1 cellular context compared by ENCODE assay signal in genomic region chr18:9321017-9321452, GRCh38.
TF ChIP-seq lines count a peak whose summit lies in the region.

No MANE protein-coding gene starts in this region.

TF ChIP-seq in K562, 482 proteins besides CTCF, POLR2A, EP300 and RAD21 (continued from another document and continues in another):
- TF ChIP-seq ELK1 (CRISPR knock-in tag; IDR thresholded peaks at IDR 0.05) (no peak), SAP30 (IDR thresholded peaks at IDR 0.05; ENCODE audit: borderline replicate concordance, insufficient read depth, low read depth, low read length, poor library complexity, severe bottlenecking) (no peak), DIDO1 (tag; IDR thresholded peaks at IDR 0.05; ENCODE audit: low read depth) (0 out of 2 replicates have a peak, but pooled peaks have one; percentile 37), ZNF668 (CRISPR knock-in tag; IDR thresholded peaks at IDR 0.05) (0 out of 2 replicates have a peak, but pooled peaks have one; percentile 49), ZKSCAN1 (IDR thresholded peaks at IDR 0.05; ENCODE audit: low read depth, low read length) (no peak), HINFP (tag; conservative IDR thresholded peaks at IDR 0.05; ENCODE audit: low read depth) (no peak), ZNF780A (CRISPR knock-in tag; IDR thresholded peaks at IDR 0.05) (no peak), AFF4 (CRISPR knock-in tag; IDR thresholded peaks at IDR 0.05) (peak; percentile 45; the same call in 1 of the 2 replicates), FOXP4 (CRISPR knock-in tag; IDR thresholded peaks at IDR 0.05; ENCODE audit: borderline replicate concordance) (no peak), SMARCC2 (IDR thresholded peaks at IDR 0.05; ENCODE audit: low read depth) (no peak), RHOXF2B (CRISPR knock-in tag; conservative IDR thresholded peaks at IDR 0.05) (no peak), ZNF511 (CRISPR knock-in tag; IDR thresholded peaks at IDR 0.05) (peak; percentile 71; the same call in 1 of the 2 replicates), HOMEZ (CRISPR knock-in tag; IDR thresholded peaks at IDR 0.05) (no peak), TAL1 (IDR thresholded peaks at IDR 0.05) (peak; percentile 58), ZBTB43 (CRISPR knock-in tag; IDR thresholded peaks at IDR 0.05) (peak; percentile 49; the same call in 1 of the 2 replicates), NR2C2 (CRISPR knock-in tag; IDR thresholded peaks at IDR 0.05) (no peak), NR2C2 (tag; IDR thresholded peaks at IDR 0.05) (no peak), ASH1L (IDR thresholded peaks at IDR 0.05; ENCODE audit: borderline replicate concordance, low read depth, partially characterized antibody) (peak; percentile 59), TCF15 (CRISPR knock-in tag; IDR thresholded peaks at IDR 0.05) (no peak), ZNF589 (CRISPR knock-in tag; IDR thresholded peaks at IDR 0.05; ENCODE audit: low read depth) (peak; percentile 98), ZSCAN29 (IDR thresholded peaks at IDR 0.05) (no peak), TAF15 (IDR thresholded peaks at IDR 0.05; ENCODE audit: low read depth, low read length) (no peak), TEAD1 (CRISPR knock-in tag; IDR thresholded peaks at IDR 0.05) (peak; percentile 70 to 78; a peak in 3 of 4 replicates), NR2C1 (IDR thresholded peaks at IDR 0.05) (no peak), NR2C1 (tag; IDR thresholded peaks at IDR 0.05) (0 out of 2 replicates have a peak, but pooled peaks have one; percentile 52), TRIM24 (IDR thresholded peaks at IDR 0.05) (peak; percentile 85 to 90), ZNF224 (CRISPR knock-in tag; IDR thresholded peaks at IDR 0.05) (no peak), ZNF253 (CRISPR knock-in tag; conservative IDR thresholded peaks at IDR 0.05) (no peak), SNAPC5 (CRISPR knock-in tag; IDR thresholded peaks at IDR 0.05) (no peak), CSDE1 (IDR thresholded peaks at IDR 0.05) (no peak), HMG20B (CRISPR knock-in tag; IDR thresholded peaks at IDR 0.05) (no peak), NFYB (IDR thresholded peaks at IDR 0.05; ENCODE audit: extremely low read depth, insufficient read length) (no peak), HDAC8 (tag; IDR thresholded peaks at IDR 0.05) (no peak), EHMT2 (IDR thresholded peaks at IDR 0.05) (no peak), PHB2 (IDR thresholded peaks at IDR 0.05; ENCODE audit: low read depth) (no peak), ZNF507 (tag; conservative IDR thresholded peaks at IDR 0.05) (no peak), RAD51 (IDR thresholded peaks at IDR 0.05; ENCODE audit: borderline replicate concordance, low read depth) (peak; percentile 68), ZNF445 (CRISPR knock-in tag; IDR thresholded peaks at IDR 0.05; ENCODE audit: low read depth) (no peak), ZNF778 (CRISPR knock-in tag; IDR thresholded peaks at IDR 0.05) (no peak), STAT6 (CRISPR knock-in tag; IDR thresholded peaks at IDR 0.05) (no peak), NFIC (IDR thresholded peaks at IDR 0.05) (peak; percentile 28; the same call in 1 of the 2 replicates), TGIF2 (CRISPR knock-in tag; IDR thresholded peaks at IDR 0.05) (no peak), E2F1 (CRISPR knock-in tag; IDR thresholded peaks at IDR 0.05) (no peak), SNRNP70 (optimal IDR thresholded peaks at IDR 0.05; ENCODE audit: low read depth, low read length) (no peak), ETV1 (tag; conservative IDR thresholded peaks at IDR 0.05; ENCODE audit: low read depth) (peak; percentile 72), ZNF239 (CRISPR knock-in tag; IDR thresholded peaks at IDR 0.05) (peak; percentile 37), ZKSCAN8 (CRISPR knock-in tag; IDR thresholded peaks at IDR 0.05) (no peak; the same call in 1 of the 2 replicates), C11orf30 (IDR thresholded peaks at IDR 0.05; ENCODE audit: low read depth) (no peak), EZH2 (IDR thresholded peaks at IDR 0.05; ENCODE audit: borderline replicate concordance, low read depth, low read length) (no peak), SLC30A9 (CRISPR knock-in tag; IDR thresholded peaks at IDR 0.05) (no peak), STAT5B (CRISPR knock-in tag; IDR thresholded peaks at IDR 0.05) (no peak), HDAC1 (IDR thresholded peaks at IDR 0.05) (no peak), HDAC6 (IDR thresholded peaks at IDR 0.05; ENCODE audit: low read depth, low read length) (no peak), TFE3 (CRISPR knock-in tag; IDR thresholded peaks at IDR 0.05) (peak; percentile 20; the same call in 1 of the 2 replicates)
